ENCODE assay signal across 26 cellular contexts in the genomic region with DNA sequence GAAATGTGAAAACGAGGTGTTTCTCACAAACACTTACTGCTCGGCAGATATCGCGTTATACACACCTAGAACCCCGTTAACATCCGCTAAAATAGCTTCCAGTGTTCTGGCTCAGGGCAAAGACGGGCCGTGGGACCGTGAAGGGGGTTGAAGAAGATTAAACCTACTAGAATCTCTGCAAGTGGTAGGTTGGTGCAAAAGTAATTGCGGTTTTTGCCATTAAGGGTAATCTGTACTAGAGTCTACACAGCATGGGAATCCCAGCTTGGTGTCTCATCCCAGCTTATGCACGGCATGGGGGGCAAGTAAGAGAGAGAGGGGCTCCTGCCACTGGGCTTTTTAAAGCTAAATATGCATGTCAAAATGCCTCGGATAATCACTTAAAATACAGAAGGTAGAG. TPM values are rescaled to one million over a fixed set of nuclear protein-coding genes. Genes with fewer than 3 reads are reported as not detected.
DNase-seq lines count a peak whose midpoint lies in the region; ATAC-seq and TF ChIP-seq lines count a peak whose summit lies in the region.
"Had no signal": no experiment of that assay in that cellular context is flagged by ENCODE, and none has a peak within 500 bp of the region (broad histone marks: within the 10 kb centered on the region; RNA-seq: fewer than 3 reads in every experiment).

No MANE protein-coding gene starts in this region.

- H3K9me3 Mint-ChIP-seq in activated T-cell treated with anti-CD3 and anti-CD28 coated beads, Interleukin-2, amount 50 U/mL, for 72 hours: peaks cover 0 to 2% of the 10 kb centered on the region in 2 donors
- H3K9me3 Mint-ChIP-seq in activated T-cell treated with anti-CD3 and anti-CD28 coated beads, Interleukin-2, amount 50 U/mL, for 24 hours: no peaks in the 10 kb centered on the region
- no peaks in the 10 kb centered on the region for H3K9me3 Mint-ChIP-seq in dendritic cell treated with granulocyte-macrophage colony-stimulating factor and Interleukin-4, amounts not matched to agents 40 ng/mL and 50 ng/mL, for 4 days

- no peak for DNase-seq in activated T-cell treated with anti-CD3 and anti-CD28 coated beads, Interleukin-2, amount 50 U/mL, for 72 hours
- DNase-seq in activated T-cell treated with anti-CD3 and anti-CD28 coated beads, Interleukin-2, amount 50 U/mL, for 24 hours: no peak
- DNase-seq in RWPE2 (ENCODE audit: low spot score) (peak; percentile 5), spleen (peak; percentile 18), DMS114 treated with DMSO at 0.1 percent for 48 hours (lab: John Stamatoyannopoulos, UW; ENCODE audit: unreplicated experiment) (no peak), Ammon's horn (ENCODE audit: low spot score) (no peak)
- DNase-seq: CD8-positive, alpha-beta memory T cell; DMS153; DND-41; KBM-7; MV-4-11; NCI-H1105; NCI-H1436 treated with DMSO at 0.1 percent for 48 hours; NCI-H187 treated with DMSO at 0.1 percent for 48 hours; NCI-H2107; NCI-H446; NCI-H524 treated with DMSO at 0.1 percent for 48 hours; NCI-H774; SK-N-SH had no signal

- peaks cover 33% of the 10 kb centered on the region for H3K27me3 ChIP-seq in RWPE2 (ENCODE audit: insufficient read depth, poor library complexity, severe bottlenecking)
- no peaks in the 10 kb centered on the region for H3K27me3 ChIP-seq in spleen (replicated peaks in 1 of 7)

- H3K9me3 ChIP-seq in RWPE2 (ENCODE audit: severe bottlenecking) (no peaks in the 10 kb centered on the region), spleen (peaks cover 0 to 11% (median 3%) of the 10 kb centered on the region in 8 donors)
- H3K9me3 ChIP-seq: SK-N-SH had no signal

- no peaks in the 10 kb centered on the region for H3K27me3 Mint-ChIP-seq in activated T-cell treated with anti-CD3 and anti-CD28 coated beads, Interleukin-2, amount 50 U/mL, for 72 hours (ENCODE audit: low read depth)
- H3K27me3 Mint-ChIP-seq in activated T-cell treated with anti-CD3 and anti-CD28 coated beads, Interleukin-2, amount 50 U/mL, for 24 hours: no peaks in the 10 kb centered on the region
- no peaks in the 10 kb centered on the region for H3K27me3 Mint-ChIP-seq in dendritic cell treated with granulocyte-macrophage colony-stimulating factor and Interleukin-4, amounts not matched to agents 40 ng/mL and 50 ng/mL, for 4 days

- no peak overlapping the region for H3K4me3 ChIP-seq in RWPE2 (ENCODE audit: severe bottlenecking)
- H3K4me3 ChIP-seq in spleen: no peak overlapping the region
- H3K4me3 ChIP-seq: A549 had no signal

- peaks cover 4 to 16% of the 10 kb centered on the region in 2 donors for H3K36me3 Mint-ChIP-seq in activated T-cell treated with anti-CD3 and anti-CD28 coated beads, Interleukin-2, amount 50 U/mL, for 72 hours (ENCODE audit: insufficient read depth in 2 of 2)
- H3K36me3 Mint-ChIP-seq in activated T-cell treated with anti-CD3 and anti-CD28 coated beads, Interleukin-2, amount 50 U/mL, for 24 hours (ENCODE audit: low read depth): peaks cover 62% of the 10 kb centered on the region
- peaks cover 76% of the 10 kb centered on the region for H3K36me3 Mint-ChIP-seq in dendritic cell treated with granulocyte-macrophage colony-stimulating factor and Interleukin-4, amounts not matched to agents 40 ng/mL and 50 ng/mL, for 4 days (ENCODE audit: low read depth)
- H3K36me3 Mint-ChIP-seq: CD8-positive, alpha-beta memory T cell had no signal

- peaks cover 9% of the 10 kb centered on the region for H3K4me1 Mint-ChIP-seq in activated T-cell treated with anti-CD3 and anti-CD28 coated beads, Interleukin-2, amount 50 U/mL, for 72 hours (ENCODE audit: low read depth)
- peaks cover 5% of the 10 kb centered on the region for H3K4me1 Mint-ChIP-seq in activated T-cell treated with anti-CD3 and anti-CD28 coated beads, Interleukin-2, amount 50 U/mL, for 24 hours (ENCODE audit: low read depth)
- peaks cover 10% of the 10 kb centered on the region for H3K4me1 Mint-ChIP-seq in dendritic cell treated with granulocyte-macrophage colony-stimulating factor and Interleukin-4, amounts not matched to agents 40 ng/mL and 50 ng/mL, for 4 days (ENCODE audit: low read depth)
- H3K4me1 Mint-ChIP-seq: B cell had no signal

- no peak for TF ChIP-seq CTCF in RWPE2 (IDR thresholded peaks at IDR 0.05; ENCODE audit: poor library complexity, severe bottlenecking)
- no peak for TF ChIP-seq CTCF in spleen (IDR thresholded peaks at IDR 0.05 in 8 of 11, conservative IDR thresholded peaks at IDR 0.05 in 3 of 11)

- no peak for ATAC-seq in activated T-cell treated with anti-CD3 and anti-CD28 coated beads, Interleukin-2, amount 50 U/mL, for 72 hours (replicated peaks in 1 of 2)
- no peak for ATAC-seq in RWPE2 (ENCODE audit: low read depth)
- ATAC-seq in HG02798 (IDR thresholded peaks at IDR 0.05; ENCODE audit: poor library complexity, unreplicated experiment): no peak

- intact Hi-C loops in dendritic cell treated with granulocyte-macrophage colony-stimulating factor and Interleukin-4, amounts not matched to agents 40 ng/mL and 50 ng/mL, for 4 days (cut with micrococcal nuclease): loop anchor here (1.0 kb wide), 1 partner anchor 167 kb away; no protein-coding TSS in a partner anchor
- intact Hi-C loops in spleen (cut with DNase I; ENCODE audit: low total_unique reads): no loop called here

- H3K36me3 ChIP-seq in RWPE2 (ENCODE audit: low read depth): no peaks in the 10 kb centered on the region
- peaks cover 0 to 50% (median 0%) of the 10 kb centered on the region in 6 donors for H3K36me3 ChIP-seq in spleen

- no peak for TF ChIP-seq POLR2A in spleen (IDR thresholded peaks at IDR 0.05)

- peak overlapping the region; percentile 38 for H3K27ac Mint-ChIP-seq in activated T-cell treated with anti-CD3 and anti-CD28 coated beads, Interleukin-2, amount 50 U/mL, for 72 hours
- H3K27ac Mint-ChIP-seq in activated T-cell treated with anti-CD3 and anti-CD28 coated beads, Interleukin-2, amount 50 U/mL, for 24 hours: no peak overlapping the region
- peak overlapping the region; percentile 3 for H3K27ac Mint-ChIP-seq in dendritic cell treated with granulocyte-macrophage colony-stimulating factor and Interleukin-4, amounts not matched to agents 40 ng/mL and 50 ng/mL, for 4 days
- H3K27ac Mint-ChIP-seq: B cell; CD8-positive, alpha-beta memory T cell had no signal

- WGBS in spleen, 5 donors: 84 to 93% (median 92%) methylated on average over 12 of the region's 12 CpGs

- H3K4me1 ChIP-seq in RWPE2 (ENCODE audit: insufficient read depth, poor library complexity, severe bottlenecking) (no peaks in the 10 kb centered on the region), spleen (peaks cover 0 to 2% (median 1%) of the 10 kb centered on the region in 6 donors)
- H3K4me1 ChIP-seq: A549 had no signal

- H3K27ac ChIP-seq in RWPE2 (ENCODE audit: poor library complexity, severe bottlenecking): no peak overlapping the region
- no peak overlapping the region for H3K27ac ChIP-seq in spleen
- H3K27ac ChIP-seq: A549, C4-2B had no signal

- no peak overlapping the region for H3K4me3 Mint-ChIP-seq in activated T-cell treated with anti-CD3 and anti-CD28 coated beads, Interleukin-2, amount 50 U/mL, for 72 hours
- no peak overlapping the region for H3K4me3 Mint-ChIP-seq in activated T-cell treated with anti-CD3 and anti-CD28 coated beads, Interleukin-2, amount 50 U/mL, for 24 hours
- no peak overlapping the region for H3K4me3 Mint-ChIP-seq in dendritic cell treated with granulocyte-macrophage colony-stimulating factor and Interleukin-4, amounts not matched to agents 40 ng/mL and 50 ng/mL, for 4 days
- H3K4me3 Mint-ChIP-seq: B cell; CD8-positive, alpha-beta memory T cell had no signal

RNA-seq across cellular contexts. Expression of a gene that starts 43.9 kb away (rescaled TPM):
- 10 to 100 TPM; 18.4 to 22.8 TPM for total RNA-seq in activated T-cell treated with anti-CD3 and anti-CD28 coated beads, Interleukin-2, amount 50 U/mL, for 72 hours
- total RNA-seq in spleen: 10 to 100 TPM; 14.6 to 85.2 (median 31.9) TPM
- polyA plus RNA-seq in spleen: 1 to 10 TPM; 1.9 to 4.8 (median 4.4) TPM
- total RNA-seq: B cell, LHCN-M2, MCF 10A had no signal

Comparison
In these comparisons a context has a peak if more than half of its experiments do, and no peak if none do; other contexts are left out.
1. DNase-seq: peak in RWPE2 (single experiment) and spleen (single experiment); none in activated T-cell treated with anti-CD3 and anti-CD28 coated beads, Interleukin-2, amount 50 U/mL, for 72 hours (0 of 2), activated T-cell treated with anti-CD3 and anti-CD28 coated beads, Interleukin-2, amount 50 U/mL, for 24 hours (single experiment), DMS114 treated with DMSO at 0.1 percent for 48 hours (single experiment) and Ammon's horn (single experiment).